Comparison of ENCODE assay signal across 25 cellular contexts in genomic region chr16:58338205-58338604, GRCh38. TPM values are rescaled to one million over a fixed set of nuclear protein-coding genes. Genes with fewer than 3 reads are reported as not detected.
DNase-seq lines count a peak whose midpoint lies in the region; ATAC-seq and FAIRE-seq lines count a peak whose summit lies in the region.
"Had no signal": no experiment of that assay in that cellular context is flagged by ENCODE, and none has a peak within 500 bp of the region (broad histone marks: within the 10 kb centered on the region; RNA-seq: fewer than 3 reads in every experiment).

No MANE protein-coding gene starts in this region.

- H3K36me3 ChIP-seq in BLaER1 treated with 17β-estradiol and CSF1 and Interleukin-3, amounts not matched to agents 10 nM and 100 nM = no peaks in the 10 kb centered on the region

- no peak overlapping the region for H3K9ac ChIP-seq in BLaER1 treated with 17β-estradiol and CSF1 and Interleukin-3, amounts not matched to agents 10 nM and 100 nM
- H3K9ac ChIP-seq: SK-N-SH had no signal

- H3K4me1 ChIP-seq in BLaER1 treated with 17β-estradiol and CSF1 and Interleukin-3, amounts not matched to agents 10 nM and 100 nM = peaks cover 4 to 40% (median 33%) of the 10 kb centered on the region in 10 experiments; a peak in 17 of 20 replicates

- H3K27ac ChIP-seq in BLaER1 treated with 17β-estradiol and CSF1 and Interleukin-3, amounts not matched to agents 10 nM and 100 nM = no peak overlapping the region
- H3K27ac ChIP-seq: HL-60, RWPE1 had no signal

- no peaks in the 10 kb centered on the region for H3K9me3 ChIP-seq in BLaER1 treated with 17β-estradiol and CSF1 and Interleukin-3, amounts not matched to agents 10 nM and 100 nM (replicated peaks in 1 of 11)
- H3K9me3 ChIP-seq: SK-N-SH had no signal

- no peaks in the 10 kb centered on the region for H4K20me1 ChIP-seq in BLaER1 treated with 17β-estradiol and CSF1 and Interleukin-3, amounts not matched to agents 10 nM and 100 nM

- DNase-seq in HTR-8/SVneo (ENCODE audit: insufficient read length, low spot score) (no peak), NCI-H524 treated with DMSO at 0.1 percent for 48 hours (lab: John Stamatoyannopoulos, UW) (peak; percentile 69), myocyte (ENCODE audit: low read depth) (peak; percentile 51)
- DNase-seq in activated CD4-positive, CD25-positive, alpha-beta regulatory T cell treated with anti-CD3 and anti-CD28 coated beads, Interleukin-2, amount 50 U/mL, for 72 hours = no peak
- DNase-seq: CD4-positive, alpha-beta T cell; COR-L47; DMS79; KG1; MV-4-11; NCI-H1694 treated with DMSO at 0.1 percent for 48 hours; NCI-H2081 treated with DMSO at 0.1 percent for 48 hours; NCI-H2227 treated with DMSO at 0.1 percent for 48 hours; NCI-H510A; PC-3; SIG-M5; SK-N-SH had no signal

- FAIRE-seq in HTR-8/SVneo (lab: Jason Lieb, UNC) = peak; percentile 38
- FAIRE-seq: GM19239, H54 had no signal

- peak overlapping the region in 6 of 11 experiments; percentile 6 to 39 (median 34); a peak in 8 of 22 replicates for H3K4me2 ChIP-seq in BLaER1 treated with 17β-estradiol and CSF1 and Interleukin-3, amounts not matched to agents 10 nM and 100 nM
- H3K4me2 ChIP-seq: SK-N-SH had no signal

- H3K27me3 ChIP-seq in BLaER1 treated with 17β-estradiol and CSF1 and Interleukin-3, amounts not matched to agents 10 nM and 100 nM = no peaks in the 10 kb centered on the region

- ATAC-seq in HG03520 (IDR thresholded peaks at IDR 0.05; ENCODE audit: unreplicated experiment) (no peak), HG03196 (IDR thresholded peaks at IDR 0.05; ENCODE audit: unreplicated experiment) (no peak)
- ATAC-seq: PC-3 had no signal

- no peak overlapping the region for H3K4me3 ChIP-seq in BLaER1 treated with 17β-estradiol and CSF1 and Interleukin-3, amounts not matched to agents 10 nM and 100 nM

RNA-seq across cellular contexts. Expression of gene PRSS54, which starts 43.4 kb away (rescaled TPM):
- total RNA-seq in myocyte = not detected in 2 replicates
- not detected for polyA plus RNA-seq in myocyte (2012)
- total RNA-seq: CD4-positive, alpha-beta T cell; HT-29; PC-3 had no signal
- polyA plus RNA-seq: BJ, SK-N-SH had no signal

RNA-seq across cellular contexts. Expression of gene GINS3, which starts 54.1 kb away (rescaled TPM):
- total RNA-seq in myocyte = 3.6 and 5.9 TPM in 2 replicates
- polyA plus RNA-seq in myocyte (2012) = 2.3 TPM

Comparison
In these comparisons a context has a peak if more than half of its experiments do, and no peak if none do; other contexts are left out.
1. DNase-seq: peak in NCI-H524 treated with DMSO at 0.1 percent for 48 hours (single experiment) and myocyte (single experiment); none in HTR-8/SVneo (single experiment) and activated CD4-positive, CD25-positive, alpha-beta regulatory T cell treated with anti-CD3 and anti-CD28 coated beads, Interleukin-2, amount 50 U/mL, for 72 hours (single experiment).